ENCODE assay signal across 20 cellular contexts in genomic region chr3:154888386-154888785, GRCh38.
DNase-seq lines count a peak whose midpoint lies in the region; ATAC-seq, FAIRE-seq and TF ChIP-seq lines count a peak whose summit lies in the region.
"Had no signal": no experiment of that assay in that cellular context is flagged by ENCODE, and none has a peak within 500 bp of the region (broad histone marks: within the 10 kb centered on the region; RNA-seq: fewer than 3 reads in every experiment).

No MANE protein-coding gene starts in this region.

- no peak for TF ChIP-seq RAD21 in IMR-90 (IDR thresholded peaks at IDR 0.05; ENCODE audit: low read length)

- H3K4ac ChIP-seq in IMR-90 (ENCODE audit: low read depth, low read length) (peak overlapping the region; percentile 98), mesenchymal stem cell (ENCODE audit: low read depth in 1 of 2, low read length in 2 of 2) (no peak overlapping the region)

- TF ChIP-seq CTCF in IMR-90 (conservative IDR thresholded peaks at IDR 0.05; ENCODE audit: low read depth, low read length) = no peak
- TF ChIP-seq CTCF in astrocyte (IDR thresholded peaks at IDR 0.05; ENCODE audit: insufficient read depth, low read depth, low read length) = no peak
- no peak for TF ChIP-seq CTCF in adrenal gland (IDR thresholded peaks at IDR 0.05)

- peak overlapping the region; percentile 51 to 60; a peak in 2 of 4 replicates for H4K8ac ChIP-seq in IMR-90 (ENCODE audit: low read depth in 2 of 2, low read length in 2 of 2)
- no peak overlapping the region for H4K8ac ChIP-seq in mesenchymal stem cell (ENCODE audit: low read length)

- H3K23ac ChIP-seq in IMR-90 (ENCODE audit: low read depth, low read length) (no peak overlapping the region), mesenchymal stem cell (ENCODE audit: low read length in 2 of 2) (no peak overlapping the region)

- peaks cover 5% of the 10 kb centered on the region for H3K9me3 Mint-ChIP-seq in astrocyte (ENCODE audit: unreplicated experiment)
- no peaks in the 10 kb centered on the region for H3K9me3 Mint-ChIP-seq in activated naive CD8-positive, alpha-beta T cell treated with anti-CD3 and anti-CD28 coated beads, Interleukin-2, amount 50 U/mL, for 24 hours

- H3K79me2 ChIP-seq in astrocyte (ENCODE audit: insufficient read depth, low read length) = no peaks in the 10 kb centered on the region

- H3K36me3 ChIP-seq in IMR-90 (ENCODE audit: control insufficient read depth, insufficient read depth, low read length) (no peaks in the 10 kb centered on the region), astrocyte (ENCODE audit: insufficient read depth, low read length) (no peaks in the 10 kb centered on the region), mesenchymal stem cell (ENCODE audit: control insufficient read depth in 1 of 2, insufficient read depth in 2 of 2, low read depth in 1 of 2, low read length in 2 of 2) (peaks cover 0 to 2% of the 10 kb centered on the region in 2 experiments), adrenal gland (replicated peaks in 1 of 2) (no peaks in the 10 kb centered on the region)
- H3K36me3 ChIP-seq: BLaER1 treated with 17β-estradiol and CSF1 and Interleukin-3, amounts not matched to agents 10 nM and 100 nM had no signal

- WGBS in IMR-90 (ENCODE audit: extremely low coverage in 2 of 2, insufficient read length in 1 of 2), 2 experiments = 100% methylated on average over 6 of the region's 10 CpGs; no CpG with 5 or more reads in 1 of the 2 experiments
- 84% methylated on average over 10 of the region's 10 CpGs for WGBS in mesenchymal stem cell
- WGBS in adrenal gland, 4 donors = 89 to 95% (median 91%) methylated on average over 10 of the region's 10 CpGs

- H3K18ac ChIP-seq in IMR-90 (ENCODE audit: low read depth, low read length) (peak overlapping the region; percentile 100), mesenchymal stem cell (ENCODE audit: low read depth in 1 of 2, low read length in 2 of 2) (no peak overlapping the region)

- H2BK120ac ChIP-seq in IMR-90 (ENCODE audit: low read depth, low read length) = peak overlapping the region; percentile 97
- H2BK120ac ChIP-seq in mesenchymal stem cell (ENCODE audit: low read depth, low read length) = no peak overlapping the region

- H3K9me3 ChIP-seq in IMR-90 (ENCODE audit: control insufficient read depth, insufficient read depth, low read length) (no peaks in the 10 kb centered on the region), astrocyte (ENCODE audit: insufficient read depth, low read depth, low read length) (no peaks in the 10 kb centered on the region), mesenchymal stem cell (ENCODE audit: control insufficient read depth, low read length) (peaks cover 6% of the 10 kb centered on the region), adrenal gland (replicated peaks in 1 of 3) (no peaks in the 10 kb centered on the region)

- TF ChIP-seq POLR2A in IMR-90 (IDR thresholded peaks at IDR 0.05; ENCODE audit: low read depth, low read length) = no peak
- TF ChIP-seq POLR2A in adrenal gland (IDR thresholded peaks at IDR 0.05) = no peak

- in situ Hi-C loops in IMR-90 (cut with MboI; ENCODE audit: low sequenced_read_pairs) (loop anchor here (10.0 kb wide), 1 partner anchor 186 kb away; no protein-coding TSS in a partner anchor), ACHN (cut with HindIII; ENCODE audit: low pct_ligation_motif_present, low pct_unique_long_range_greater_than_20kb, low sequenced_read_pairs) (no loop called here)

- H2AK5ac ChIP-seq in IMR-90 (ENCODE audit: low read depth, low read length) (peak overlapping the region; percentile 69), mesenchymal stem cell (ENCODE audit: low read length, severe bottlenecking) (no peak overlapping the region)

- H4K20me1 ChIP-seq in IMR-90 (ENCODE audit: insufficient read depth, low read length) (no peaks in the 10 kb centered on the region), astrocyte (ENCODE audit: insufficient read depth, low read length) (no peaks in the 10 kb centered on the region)
- H4K20me1 ChIP-seq: BLaER1 treated with 17β-estradiol and CSF1 and Interleukin-3, amounts not matched to agents 10 nM and 100 nM had no signal

- H3K56ac ChIP-seq in IMR-90 (ENCODE audit: extremely low read depth, insufficient read depth, low read length) = no peak overlapping the region

- no peak for FAIRE-seq in astrocyte (lab: Jason Lieb, UNC)
- FAIRE-seq: G401.6, GM12891, H54, HepG2 had no signal

- H3K9ac ChIP-seq in IMR-90 (ENCODE audit: low read depth, low read length) = no peak overlapping the region
- H3K9ac ChIP-seq in astrocyte (ENCODE audit: low read length) = no peak overlapping the region
- no peak overlapping the region for H3K9ac ChIP-seq in mesenchymal stem cell (ENCODE audit: low read length)
- H3K9ac ChIP-seq: BLaER1 treated with 17β-estradiol and CSF1 and Interleukin-3, amounts not matched to agents 10 nM and 100 nM had no signal

- H2AFZ ChIP-seq in IMR-90 (replicated peaks; ENCODE audit: low read length, poor library complexity) (no peak overlapping the region), astrocyte (ENCODE audit: low read depth, low read length) (no peak overlapping the region), mesenchymal stem cell (ENCODE audit: low read depth, low read length) (no peak overlapping the region)
- H2AFZ ChIP-seq: GM23338 had no signal

- H3K79me1 ChIP-seq in IMR-90 (ENCODE audit: low read depth in 1 of 2, low read length in 2 of 2) (no peaks in the 10 kb centered on the region), mesenchymal stem cell (replicated peaks; ENCODE audit: low read length, poor library complexity, severe bottlenecking) (no peaks in the 10 kb centered on the region)

- H2BK15ac ChIP-seq in IMR-90 (ENCODE audit: low read depth, low read length) (peak overlapping the region; percentile 98; the same call in 2 of the 3 replicates), mesenchymal stem cell (ENCODE audit: low read depth, poor library complexity, severe bottlenecking) (no peak overlapping the region)

- no peaks in the 10 kb centered on the region for H3K36me3 Mint-ChIP-seq in astrocyte (ENCODE audit: low read depth, unreplicated experiment)
- no peaks in the 10 kb centered on the region for H3K36me3 Mint-ChIP-seq in activated naive CD8-positive, alpha-beta T cell treated with anti-CD3 and anti-CD28 coated beads, Interleukin-2, amount 50 U/mL, for 24 hours (ENCODE audit: low read depth)
- H3K36me3 Mint-ChIP-seq: CD8-positive, alpha-beta T cell had no signal

- H3K4me1 ChIP-seq in IMR-90 (ENCODE audit: control insufficient read depth, insufficient read depth, low read length) = peaks cover 7% of the 10 kb centered on the region
- peaks cover 5% of the 10 kb centered on the region for H3K4me1 ChIP-seq in astrocyte (ENCODE audit: insufficient read depth, low read length)
- H3K4me1 ChIP-seq in mesenchymal stem cell (ENCODE audit: control insufficient read depth, insufficient read depth, low read depth, low read length) = no peaks in the 10 kb centered on the region
- H3K4me1 ChIP-seq in adrenal gland (replicated peaks in 1 of 2) = no peaks in the 10 kb centered on the region
- H3K4me1 ChIP-seq: BLaER1 treated with 17β-estradiol and CSF1 and Interleukin-3, amounts not matched to agents 10 nM and 100 nM had no signal

- peak overlapping the region; percentile 42; the same call in 1 of the 2 replicates for H4K5ac ChIP-seq in IMR-90 (ENCODE audit: low read depth, low read length)

- POLR2A ChIA-PET in IMR-90 (lab: Charles Lee; ENCODE audit: unreplicated experiment) = no interaction called here

- CTCF ChIA-PET in IMR-90 (lab: Yijun Ruan, JAX) = no interaction called here

- H2AK9ac ChIP-seq in IMR-90 (replicated peaks; ENCODE audit: low read depth, low read length, poor library complexity) = no peak overlapping the region

- BruUV-seq in IMR-90 (replicated peaks; lab: Mats Ljungman, UMichigan) = no TSS peak

- no peaks in the 10 kb centered on the region for H3K27me3 Mint-ChIP-seq in astrocyte (ENCODE audit: low read depth, unreplicated experiment)
- H3K27me3 Mint-ChIP-seq in activated naive CD8-positive, alpha-beta T cell treated with anti-CD3 and anti-CD28 coated beads, Interleukin-2, amount 50 U/mL, for 24 hours = no peaks in the 10 kb centered on the region
- H3K27me3 Mint-ChIP-seq: B cell had no signal

- intact Hi-C loops in IMR-90 (cut with micrococcal nuclease) = loop anchor here (5.0 kb wide), 2 partner anchors 111 to 184 kb away; no protein-coding TSS in a partner anchor
- intact Hi-C loops in adrenal gland (cut with DNase I) = no loop called here

- peak overlapping the region; percentile 96 for H2BK20ac ChIP-seq in IMR-90 (ENCODE audit: low read depth, low read length)

- H3K4me3 ChIP-seq in IMR-90 (ENCODE audit: insufficient read depth, low read depth, low read length) (no peak overlapping the region), astrocyte (ENCODE audit: insufficient read depth, low read depth, low read length) (no peak overlapping the region), mesenchymal stem cell (ENCODE audit: insufficient read depth in 1 of 2, low read depth in 1 of 2, low read length in 2 of 2) (no peak overlapping the region), adrenal gland (no peak overlapping the region)
- H3K4me3 ChIP-seq: BLaER1 treated with 17β-estradiol and CSF1 and Interleukin-3, amounts not matched to agents 10 nM and 100 nM; GM23338 had no signal

- H3K27ac ChIP-seq in IMR-90 (ENCODE audit: insufficient read depth, low read length) = 0 out of 2 replicates have a peak overlapping the region, but pooled peaks have one; percentile 24
- H3K27ac ChIP-seq in astrocyte (ENCODE audit: low read depth, low read length) = no peak overlapping the region
- H3K27ac ChIP-seq in mesenchymal stem cell (ENCODE audit: low read length, poor library complexity, severe bottlenecking) = no peak overlapping the region
- H3K27ac ChIP-seq in adrenal gland = no peak overlapping the region
- H3K27ac ChIP-seq: BLaER1 treated with 17β-estradiol and CSF1 and Interleukin-3, amounts not matched to agents 10 nM and 100 nM had no signal

- peak overlapping the region; percentile 76 for H4K91ac ChIP-seq in IMR-90 (ENCODE audit: insufficient read depth, low read depth, low read length)
- no peak overlapping the region for H4K91ac ChIP-seq in mesenchymal stem cell (ENCODE audit: low read length)

- H3K4me1 Mint-ChIP-seq in astrocyte (ENCODE audit: low read depth, unreplicated experiment) = peaks cover 20% of the 10 kb centered on the region
- no peaks in the 10 kb centered on the region for H3K4me1 Mint-ChIP-seq in activated naive CD8-positive, alpha-beta T cell treated with anti-CD3 and anti-CD28 coated beads, Interleukin-2, amount 50 U/mL, for 24 hours
- H3K4me1 Mint-ChIP-seq: B cell, GM23338 had no signal

- H3K4me3 Mint-ChIP-seq in astrocyte (ENCODE audit: unreplicated experiment) = no peak overlapping the region
- H3K4me3 Mint-ChIP-seq in activated naive CD8-positive, alpha-beta T cell treated with anti-CD3 and anti-CD28 coated beads, Interleukin-2, amount 50 U/mL, for 24 hours = no peak overlapping the region
- H3K4me3 Mint-ChIP-seq: B cell; CD8-positive, alpha-beta T cell; GM23338; HFFc6 had no signal

- H3K14ac ChIP-seq in IMR-90 (replicated peaks; ENCODE audit: low read depth, low read length) = no peak overlapping the region; the same call in 1 of the 2 replicates
- H3K14ac ChIP-seq in mesenchymal stem cell (ENCODE audit: low read length in 2 of 2) = no peak overlapping the region

- DNase-seq in IMR-90 (no peak), astrocyte (ENCODE audit: low read depth) (no peak), mesenchymal stem cell (peak; percentile 15), ACHN (no peak), adrenal gland (no peak)
- DNase-seq in activated naive CD8-positive, alpha-beta T cell treated with anti-CD3 and anti-CD28 coated beads, Interleukin-2, amount 50 U/mL, for 24 hours = no peak
- DNase-seq: 8988T; Calu3; CD8-positive, alpha-beta T cell; DMS53; HFFc6 had no signal

- H3K27me3 ChIP-seq in IMR-90 (ENCODE audit: control insufficient read depth, insufficient read depth, low read length) (no peaks in the 10 kb centered on the region), astrocyte (ENCODE audit: insufficient read depth, low read length) (no peaks in the 10 kb centered on the region), mesenchymal stem cell (ENCODE audit: control insufficient read depth in 1 of 2, insufficient read depth in 1 of 2, low read length in 2 of 2) (no peaks in the 10 kb centered on the region), adrenal gland (no peaks in the 10 kb centered on the region)
- H3K27me3 ChIP-seq: BLaER1 treated with 17β-estradiol and CSF1 and Interleukin-3, amounts not matched to agents 10 nM and 100 nM had no signal

- peak overlapping the region; percentile 95 for H2BK5ac ChIP-seq in IMR-90 (ENCODE audit: low read depth, low read length, poor library complexity, severe bottlenecking)
- H2BK5ac ChIP-seq in mesenchymal stem cell (ENCODE audit: low read depth, low read length, poor library complexity, severe bottlenecking) = no peak overlapping the region

- H3K4me2 ChIP-seq in IMR-90 (ENCODE audit: low read depth, low read length) (no peak overlapping the region), astrocyte (ENCODE audit: low read length) (no peak overlapping the region), mesenchymal stem cell (ENCODE audit: low read length, poor library complexity, severe bottlenecking) (no peak overlapping the region)
- H3K4me2 ChIP-seq: BLaER1 treated with 17β-estradiol and CSF1 and Interleukin-3, amounts not matched to agents 10 nM and 100 nM; GM23338 had no signal

- no peak overlapping the region for H2BK12ac ChIP-seq in mesenchymal stem cell (ENCODE audit: low read length in 2 of 2)

- H3K9me1 ChIP-seq in IMR-90 (ENCODE audit: insufficient read depth, low read length) = no peaks in the 10 kb centered on the region

- H3K27ac Mint-ChIP-seq in astrocyte (ENCODE audit: unreplicated experiment) = peak overlapping the region; percentile 93
- H3K27ac Mint-ChIP-seq in activated naive CD8-positive, alpha-beta T cell treated with anti-CD3 and anti-CD28 coated beads, Interleukin-2, amount 50 U/mL, for 24 hours = no peak overlapping the region
- H3K27ac Mint-ChIP-seq: B cell; CD8-positive, alpha-beta T cell; GM23338; HFFc6 had no signal

- ATAC-seq in IMR-90 (ENCODE audit: low read depth) (no peak), GM18870 (IDR thresholded peaks at IDR 0.05; ENCODE audit: unreplicated experiment) (no peak)
- ATAC-seq in activated naive CD8-positive, alpha-beta T cell treated with anti-CD3 and anti-CD28 coated beads, Interleukin-2, amount 50 U/mL, for 24 hours = no peak
- ATAC-seq: CD8-positive, alpha-beta T cell; GM23338; HCT116; HepG2 had no signal

- dilution Hi-C loops in IMR-90 (cut with HindIII; ENCODE audit: low sequenced_read_pairs, unreplicated experiment) = no loop called here
